In genomic region chr1:183471748-183472487, GRCh38 we compare ENCODE assay signal across 8 cellular contexts. TPM values are rescaled to one million over a fixed set of nuclear protein-coding genes. Genes with fewer than 3 reads are reported as not detected.
DNase-seq lines count a peak whose midpoint lies in the region; ATAC-seq and TF ChIP-seq lines count a peak whose summit lies in the region.

No MANE protein-coding gene starts in this region.

- CTCF ChIA-PET in Panc1 (lab: Charles Lee), result no interaction called here

- H3K27me3 ChIP-seq in KMS-11 (ENCODE audit: insufficient read depth, low read depth), result no peaks in the 10 kb centered on the region
- H3K27me3 ChIP-seq in Panc1 (ENCODE audit: control insufficient read depth, insufficient read depth, low read length), result no peaks in the 10 kb centered on the region; the same call in 1 of the 2 replicates
- no peaks in the 10 kb centered on the region for H3K27me3 ChIP-seq in esophagus muscularis mucosa
- H3K27me3 ChIP-seq in muscle layer of duodenum (ENCODE audit: low read depth, low read length), result no peaks in the 10 kb centered on the region

- no peaks in the 10 kb centered on the region for H3K36me3 ChIP-seq in KMS-11 (ENCODE audit: insufficient read depth)
- no peaks in the 10 kb centered on the region; the same call in 1 of the 2 replicates for H3K36me3 ChIP-seq in Panc1 (ENCODE audit: control insufficient read depth, insufficient read depth, low read length)
- H3K36me3 ChIP-seq in esophagus muscularis mucosa, result no peaks in the 10 kb centered on the region
- peaks cover 0 to 13% of the 10 kb centered on the region in 2 donors for H3K36me3 ChIP-seq in muscle layer of duodenum (ENCODE audit: control insufficient read depth in 1 of 2, insufficient read depth in 2 of 2, low read length in 2 of 2)

- H3K36me3 Mint-ChIP-seq in activated T-cell treated with anti-CD3 and anti-CD28 coated beads, Interleukin-2, amount 50 U/mL, for 72 hours (ENCODE audit: insufficient read depth in 2 of 2), result peaks cover 3 to 4% of the 10 kb centered on the region in 2 donors

- H3K9me3 Mint-ChIP-seq in activated T-cell treated with anti-CD3 and anti-CD28 coated beads, Interleukin-2, amount 50 U/mL, for 72 hours, result no peaks in the 10 kb centered on the region

- peaks cover 10% of the 10 kb centered on the region; the same call in 1 of the 2 replicates for H4K20me1 ChIP-seq in KMS-11 (ENCODE audit: insufficient read depth)

- no peak for TF ChIP-seq EP300 in esophagus muscularis mucosa (IDR thresholded peaks at IDR 0.05)

- TF ChIP-seq CTCF in KMS-11 (conservative IDR thresholded peaks at IDR 0.05; ENCODE audit: low read depth, low read length) (no peak), Panc1 (IDR thresholded peaks at IDR 0.05) (no peak), esophagus muscularis mucosa (IDR thresholded peaks at IDR 0.05) (no peak)

- no peaks in the 10 kb centered on the region for H3K27me3 Mint-ChIP-seq in activated T-cell treated with anti-CD3 and anti-CD28 coated beads, Interleukin-2, amount 50 U/mL, for 72 hours (ENCODE audit: low read depth)

- peak overlapping the region; percentile 92 for H3K9ac ChIP-seq in KMS-11

- BruUV-seq in Panc1 (replicated peaks; lab: Mats Ljungman, UMichigan), result no TSS peak

- peaks cover 47% of the 10 kb centered on the region for H3K4me1 ChIP-seq in KMS-11 (ENCODE audit: low read depth, poor library complexity, severe bottlenecking)
- peaks cover 5% of the 10 kb centered on the region; the same call in 1 of the 2 replicates for H3K4me1 ChIP-seq in Panc1 (ENCODE audit: control insufficient read depth, insufficient read depth, low read length)
- peaks cover 32 to 41% (median 39%) of the 10 kb centered on the region in 4 donors for H3K4me1 ChIP-seq in esophagus muscularis mucosa
- peaks cover 0 to 21% of the 10 kb centered on the region in 2 donors for H3K4me1 ChIP-seq in muscle layer of duodenum (ENCODE audit: control insufficient read depth in 1 of 2, insufficient read depth in 2 of 2, low read length in 2 of 2)

- no peaks in the 10 kb centered on the region for H3K9me3 ChIP-seq in Panc1 (ENCODE audit: control insufficient read depth, insufficient read depth, low read depth, low read length)
- H3K9me3 ChIP-seq in esophagus muscularis mucosa, result no peaks in the 10 kb centered on the region
- H3K9me3 ChIP-seq in muscle layer of duodenum (ENCODE audit: control insufficient read depth in 1 of 2, low read length in 2 of 2), result no peaks in the 10 kb centered on the region

- H3K27ac ChIP-seq in KMS-11 (peak overlapping the region; percentile 97), Panc1 (ENCODE audit: low read length) (peak overlapping the region; percentile 94), esophagus muscularis mucosa (replicated peaks in 1 of 4) (peak overlapping the region; percentile 95 to 98 (median 96)), muscle layer of duodenum (ENCODE audit: low read length) (peak overlapping the region; percentile 99)

- DNase-seq in DMS53 (lab: John Stamatoyannopoulos, UW) (peak; percentile 99), Panc1 (ENCODE audit: low read depth, low spot score) (peak; percentile 90), esophagus muscularis mucosa (ENCODE audit: extremely low spot score) (peak; percentile 99)
- DNase-seq in activated T-cell treated with anti-CD3 and anti-CD28 coated beads, Interleukin-2, amount 50 U/mL, for 72 hours, result peak; percentile 93 to 96
- DNase-seq in stimulated activated CD8-positive, alpha-beta memory T cell treated with anti-CD3 and anti-CD28 coated beads, Interleukin-7, amount 100 ng/mL, for 24 hours (ENCODE audit: low read depth), result peak; percentile 97

- H3K4me1 Mint-ChIP-seq in activated T-cell treated with anti-CD3 and anti-CD28 coated beads, Interleukin-2, amount 50 U/mL, for 72 hours (ENCODE audit: low read depth), result peaks cover 33% of the 10 kb centered on the region

- no peak for TF ChIP-seq POLR2A in esophagus muscularis mucosa (IDR thresholded peaks at IDR 0.05; ENCODE audit: low read depth)

- WGBS in esophagus muscularis mucosa, result under 1% methylated on average over 38 of the region's 42 CpGs

- H3K4me3 ChIP-seq in KMS-11 (IDR thresholded peaks at IDR 0.05; ENCODE audit: insufficient read depth, low read depth, low read length), result peak overlapping the region; percentile 83
- peak overlapping the region; percentile 80 to 95 for H3K4me3 ChIP-seq in Panc1 (ENCODE audit: low read depth in 2 of 2, low read length in 2 of 2)
- H3K4me3 ChIP-seq in esophagus muscularis mucosa, result peak overlapping the region; percentile 90 to 98 (median 94)
- peak overlapping the region; percentile 89 to 97 for H3K4me3 ChIP-seq in muscle layer of duodenum (ENCODE audit: low read depth in 1 of 2, low read length in 2 of 2)

- peak overlapping the region; percentile 95 for H3K27ac Mint-ChIP-seq in activated T-cell treated with anti-CD3 and anti-CD28 coated beads, Interleukin-2, amount 50 U/mL, for 72 hours

- peak; percentile 41 for ATAC-seq in GM21737 (IDR thresholded peaks at IDR 0.05; ENCODE audit: unreplicated experiment)
- ATAC-seq in Panc1, result peak; percentile 86
- ATAC-seq in activated T-cell treated with anti-CD3 and anti-CD28 coated beads, Interleukin-2, amount 50 U/mL, for 72 hours (replicated peaks in 1 of 2), result peak; percentile 67 to 68

- intact Hi-C loops in Panc1 (cut with micrococcal nuclease; ENCODE audit: unreplicated experiment) (loop anchor here (5.0 kb wide), 1 partner anchor 150 kb away; no protein-coding TSS in a partner anchor), esophagus muscularis mucosa (cut with DNase I) (loop anchor here (5.0 kb wide), 3 partner anchors 70 to 190 kb away; no protein-coding TSS in a partner anchor)

- POLR2A ChIA-PET in Panc1 (lab: Charles Lee), result interaction anchor here (0.7 kb wide), 1 partner anchor 1391 kb away, joined by 3 read pairs; no protein-coding TSS in a partner anchor

- H3K4me2 ChIP-seq in KMS-11, result peak overlapping the region; percentile 93

- H3K4me3 Mint-ChIP-seq in activated T-cell treated with anti-CD3 and anti-CD28 coated beads, Interleukin-2, amount 50 U/mL, for 72 hours, result peak overlapping the region; percentile 95 to 97

- peak overlapping the region; percentile 75 for H2AFZ ChIP-seq in KMS-11 (ENCODE audit: low read depth)

- in situ Hi-C loops in Panc1 (cut with HindIII; ENCODE audit: low pct_unique_long_range_greater_than_20kb, low sequenced_read_pairs), result no loop called here

- H3K79me2 ChIP-seq in KMS-11 (ENCODE audit: insufficient read depth, low read depth), result peaks cover 46% of the 10 kb centered on the region

RNA-seq across cellular contexts. Expression of gene SMG7, which starts 0.4 kb away (rescaled TPM):
- total RNA-seq in Panc1 (2021; ENCODE audit: unreplicated experiment), result 65.2 TPM
- 23.9 TPM for polyA plus RNA-seq in Panc1 (2012; ENCODE audit: insufficient read length)
- 10 to 100 TPM; 57.9 to 69.8 TPM for total RNA-seq in activated T-cell treated with anti-CD3 and anti-CD28 coated beads, Interleukin-2, amount 50 U/mL, for 72 hours
- total RNA-seq in esophagus muscularis mucosa, result 10 to 100 TPM; 27.7 to 34.7 (median 32.7) TPM

RNA-seq across cellular contexts. Expression of gene NMNAT2, which starts 53.7 kb away (rescaled TPM):
- 0.39 TPM for total RNA-seq in Panc1 (2021; ENCODE audit: unreplicated experiment)
- 0.11 TPM for polyA plus RNA-seq in Panc1 (2012; ENCODE audit: insufficient read length)
- total RNA-seq in activated T-cell treated with anti-CD3 and anti-CD28 coated beads, Interleukin-2, amount 50 U/mL, for 72 hours, result not detected
- 1 to 10 TPM; 1.7 to 2.8 (median 2.4) TPM for total RNA-seq in esophagus muscularis mucosa

Comparison
In these comparisons a context has a peak if more than half of its experiments do, and no peak if none do; other contexts are left out.
1. Peak in every context shown above with its lines: DNase-seq, ATAC-seq, H3K4me3 ChIP-seq and H3K27ac ChIP-seq.